In genomic region chr17:6654816-6655731, GRCh38 we compare ENCODE assay signal across 8 cellular contexts. TPM values are rescaled to one million over a fixed set of nuclear protein-coding genes. Genes with fewer than 3 reads are reported as not detected.
DNase-seq lines count a peak whose midpoint lies in the region; ATAC-seq and TF ChIP-seq lines count a peak whose summit lies in the region.

No MANE protein-coding gene starts in this region.

- peak in 3 of 6 experiments; percentile 14 to 17 (median 14) for TF ChIP-seq CTCF in Peyer's patch (IDR thresholded peaks at IDR 0.05)
- no peak for TF ChIP-seq CTCF in A673 (conservative IDR thresholded peaks at IDR 0.05; ENCODE audit: low read depth, low read length)

- H3K4me3 Mint-ChIP-seq in T-helper 1 cell treated with Interleukin-12 subunit alpha and Interleukin-12 subunit beta and Interleukin-4 antibody, amounts not matched to agents 30 μg/mL and 1 μg/mL, for 36 hours: peak overlapping the region; percentile 84

- no peaks in the 10 kb centered on the region for H3K9me3 Mint-ChIP-seq in T-helper 1 cell treated with Interleukin-12 subunit alpha and Interleukin-12 subunit beta and Interleukin-4 antibody, amounts not matched to agents 30 μg/mL and 1 μg/mL, for 36 hours

- POLR2A ChIA-PET in A673 (lab: Charles Lee; ENCODE audit: low non-redundant PET): no interaction called here

- H3K27ac ChIP-seq in Peyer's patch (no peak overlapping the region), skin epidermis (peak overlapping the region in 14 of 21 experiments; percentile 1 to 71 (median 53)), A673 (ENCODE audit: low read depth, low read length, poor library complexity, severe bottlenecking) (no peak overlapping the region)

- H3K9me3 ChIP-seq in Peyer's patch: no peaks in the 10 kb centered on the region
- no peaks in the 10 kb centered on the region for H3K9me3 ChIP-seq in A673 (ENCODE audit: low read depth, low read length, poor library complexity, severe bottlenecking)

- DNase-seq in T-helper 1 cell (no peak), Peyer's patch (peak in 2 of 3 donors; percentile 65 to 74), germinal center (ENCODE audit: low spot score) (peak; percentile 10), A673 (ENCODE audit: low spot score) (no peak)

- H3K4me1 ChIP-seq in Peyer's patch (peaks cover 0 to 19% (median 9%) of the 10 kb centered on the region in 4 donors), A673 (ENCODE audit: insufficient read depth, low read length, poor library complexity, severe bottlenecking) (peaks cover 13% of the 10 kb centered on the region)

- ATAC-seq in HG03045 (IDR thresholded peaks at IDR 0.05; ENCODE audit: unreplicated experiment): no peak
- ATAC-seq in HG03354 (IDR thresholded peaks at IDR 0.05; ENCODE audit: poor library complexity, severe bottlenecking, unreplicated experiment): no peak

- peaks cover 47% of the 10 kb centered on the region for H3K4me1 Mint-ChIP-seq in T-helper 1 cell treated with Interleukin-12 subunit alpha and Interleukin-12 subunit beta and Interleukin-4 antibody, amounts not matched to agents 30 μg/mL and 1 μg/mL, for 36 hours (ENCODE audit: low read depth)

- H3K27me3 ChIP-seq in Peyer's patch (no peaks in the 10 kb centered on the region), A673 (replicated peaks; ENCODE audit: insufficient read depth, low read depth, low read length, poor library complexity) (peaks cover 31% of the 10 kb centered on the region)

- no TSS peak for BruUV-seq in A673 (replicated peaks; lab: Mats Ljungman, UMichigan)

- peak overlapping the region in 2 of 4 donors; percentile 9 to 40 for H3K4me3 ChIP-seq in Peyer's patch
- H3K4me3 ChIP-seq in skin epidermis: peak overlapping the region in 6 of 7 experiments; percentile 7 to 51 (median 18)
- H3K4me3 ChIP-seq in A673 (ENCODE audit: low read depth, low read length, poor library complexity, severe bottlenecking): no peak overlapping the region

- no peak for TF ChIP-seq POLR2A in Peyer's patch (IDR thresholded peaks at IDR 0.05)

- no peak overlapping the region for H3K27ac Mint-ChIP-seq in T-helper 1 cell treated with Interleukin-12 subunit alpha and Interleukin-12 subunit beta and Interleukin-4 antibody, amounts not matched to agents 30 μg/mL and 1 μg/mL, for 36 hours

- H3K36me3 Mint-ChIP-seq in T-helper 1 cell treated with Interleukin-12 subunit alpha and Interleukin-12 subunit beta and Interleukin-4 antibody, amounts not matched to agents 30 μg/mL and 1 μg/mL, for 36 hours (ENCODE audit: low read depth): peaks cover 14% of the 10 kb centered on the region

- intact Hi-C loops in A673 (cut with micrococcal nuclease; ENCODE audit: unreplicated experiment): no loop called here

- H3K27me3 Mint-ChIP-seq in T-helper 1 cell treated with Interleukin-12 subunit alpha and Interleukin-12 subunit beta and Interleukin-4 antibody, amounts not matched to agents 30 μg/mL and 1 μg/mL, for 36 hours (ENCODE audit: low read depth): peaks cover 25% of the 10 kb centered on the region

- H3K36me3 ChIP-seq in Peyer's patch (no peaks in the 10 kb centered on the region), A673 (ENCODE audit: insufficient read depth, low read length, poor library complexity, severe bottlenecking) (peaks cover 2% of the 10 kb centered on the region)

- CTCF ChIA-PET in A673 (lab: Charles Lee): no interaction called here

RNA-seq across cellular contexts. Expression of gene C17orf100, which starts 3.5 kb away (rescaled TPM):
- total RNA-seq in Peyer's patch: 10 to 100 TPM in 1 of 4 donors, 1 to 10 TPM in 3; 2.3 to 16.5 (median 3.1) TPM
- 3.1 and 3.3 TPM in 2 replicates for total RNA-seq in A673 (2021)

RNA-seq across cellular contexts. Expression of gene MED31, which starts 3.7 kb away (rescaled TPM):
- total RNA-seq in Peyer's patch: 1 to 10 TPM; 2.0 to 4.9 (median 3.1) TPM
- 27.9 and 28.0 TPM in 2 replicates for total RNA-seq in A673 (2021)

RNA-seq across cellular contexts. Expression of gene TXNDC17, which starts 14.2 kb away (rescaled TPM):
- total RNA-seq in Peyer's patch (100 to 1,000 TPM in 3 of 4 donors, 10 to 100 TPM in 1; 73.9 to 192 (median 149) TPM), A673 (2021) (140 and 147 TPM in 2 replicates)

RNA-seq across cellular contexts. Expression of gene KIAA0753, which starts 14.6 kb away (rescaled TPM):
- total RNA-seq in Peyer's patch (10 to 100 TPM; 14.7 to 36.3 (median 23.3) TPM), A673 (2021) (41.2 and 42.8 TPM in 2 replicates)

RNA-seq across cellular contexts. Expression of gene SLC13A5, which starts 58.1 kb away (rescaled TPM):
- total RNA-seq in Peyer's patch: not detected
- not detected in 2 replicates for total RNA-seq in A673 (2021)

Comparison
In these comparisons a context has a peak if more than half of its experiments do, and no peak if none do; other contexts are left out.
1. DNase-seq: peak in Peyer's patch (2 of 3) and germinal center (single experiment); none in T-helper 1 cell (0 of 5) and A673 (single experiment).
2. H3K27ac ChIP-seq: peak in skin epidermis (14 of 21); none in Peyer's patch (0 of 4) and A673 (single experiment).